14 cellular contexts compared by ENCODE assay signal in genomic region chr17:4179071-4179470, GRCh38. TPM values are rescaled to one million over a fixed set of nuclear protein-coding genes. Genes with fewer than 3 reads are reported as not detected.
DNase-seq lines count a peak whose midpoint lies in the region; ATAC-seq and TF ChIP-seq lines count a peak whose summit lies in the region.
"Had no signal": no experiment of that assay in that cellular context is flagged by ENCODE, and none has a peak within 500 bp of the region (broad histone marks: within the 10 kb centered on the region; RNA-seq: fewer than 3 reads in every experiment).

No MANE protein-coding gene starts in this region.

- no peaks in the 10 kb centered on the region for H3K27me3 Mint-ChIP-seq in activated naive CD4-positive, alpha-beta T cell treated with anti-CD3 and anti-CD28 coated beads, Interleukin-2, amount 50 U/mL, for 24 hours
- H3K27me3 Mint-ChIP-seq in activated naive CD4-positive, alpha-beta T cell treated with anti-CD3 and anti-CD28 coated beads, Interleukin-2, amount 10 ng/mL, durations not matched to agents 7 days and 5 days: no peaks in the 10 kb centered on the region
- H3K27me3 Mint-ChIP-seq: B cell; CD8-positive, alpha-beta memory T cell had no signal

- H3K4me1 ChIP-seq in spleen: peaks cover 0 to 56% (median 30%) of the 10 kb centered on the region in 6 donors

- no peaks in the 10 kb centered on the region for H3K27me3 ChIP-seq in spleen (replicated peaks in 1 of 7)
- H3K27me3 ChIP-seq: MG63 had no signal

- no peak for ATAC-seq in HG03135 (IDR thresholded peaks at IDR 0.05; ENCODE audit: unreplicated experiment)

- peaks cover 0 to 100% (median 94%) of the 10 kb centered on the region in 6 donors for H3K36me3 ChIP-seq in spleen

- H3K27ac ChIP-seq in spleen: peak overlapping the region in 5 of 8 donors; percentile 14 to 81 (median 71)
- H3K27ac ChIP-seq: PC-9 had no signal

- TF ChIP-seq CTCF in fibroblast of villous mesenchyme (IDR thresholded peaks at IDR 0.05; ENCODE audit: insufficient read depth, low read depth, low read length) (no peak), spleen (IDR thresholded peaks at IDR 0.05 in 8 of 11, conservative IDR thresholded peaks at IDR 0.05 in 3 of 11) (no peak)

- no peak for DNase-seq in activated naive CD4-positive, alpha-beta T cell treated with anti-CD3 and anti-CD28 coated beads, Interleukin-2, amount 10 ng/mL, durations not matched to agents 7 days and 5 days
- DNase-seq in ELR (ENCODE audit: low read depth) (peak; percentile 54), fibroblast of villous mesenchyme (ENCODE audit: low read depth) (peak; percentile 36), spleen (no peak), NCI-H146 (lab: John Stamatoyannopoulos, UW) (no peak)
- DNase-seq: CD8-positive, alpha-beta memory T cell; MG63; NCI-H1105 treated with DMSO at 0.1 percent for 48 hours; NCI-H187 treated with DMSO at 0.1 percent for 48 hours; NCI-H446; PC-9 had no signal

- intact Hi-C loops in spleen (cut with DNase I; ENCODE audit: low total_unique reads): no loop called here

- no peaks in the 10 kb centered on the region for H3K9me3 Mint-ChIP-seq in activated naive CD4-positive, alpha-beta T cell treated with anti-CD3 and anti-CD28 coated beads, Interleukin-2, amount 50 U/mL, for 24 hours
- H3K9me3 Mint-ChIP-seq in activated naive CD4-positive, alpha-beta T cell treated with anti-CD3 and anti-CD28 coated beads, Interleukin-2, amount 10 ng/mL, durations not matched to agents 7 days and 5 days: no peaks in the 10 kb centered on the region
- H3K9me3 Mint-ChIP-seq: CD8-positive, alpha-beta memory T cell had no signal

- TF ChIP-seq POLR2A in spleen (IDR thresholded peaks at IDR 0.05): no peak

- H3K4me3 ChIP-seq in fibroblast of villous mesenchyme (ENCODE audit: low read depth, low read length) (no peak overlapping the region), spleen (no peak overlapping the region)
- H3K4me3 ChIP-seq: MG63, PC-9 had no signal

- peaks cover 44% of the 10 kb centered on the region for H3K4me1 Mint-ChIP-seq in activated naive CD4-positive, alpha-beta T cell treated with anti-CD3 and anti-CD28 coated beads, Interleukin-2, amount 50 U/mL, for 24 hours
- H3K4me1 Mint-ChIP-seq in activated naive CD4-positive, alpha-beta T cell treated with anti-CD3 and anti-CD28 coated beads, Interleukin-2, amount 10 ng/mL, durations not matched to agents 7 days and 5 days: peaks cover 47% of the 10 kb centered on the region
- H3K4me1 Mint-ChIP-seq: B cell had no signal

- 61 to 80% (median 69%) methylated on average over 7 of the region's 7 CpGs for WGBS in spleen, 5 donors

- peak overlapping the region; percentile 17 for H3K27ac Mint-ChIP-seq in activated naive CD4-positive, alpha-beta T cell treated with anti-CD3 and anti-CD28 coated beads, Interleukin-2, amount 50 U/mL, for 24 hours
- no peak overlapping the region for H3K27ac Mint-ChIP-seq in activated naive CD4-positive, alpha-beta T cell treated with anti-CD3 and anti-CD28 coated beads, Interleukin-2, amount 10 ng/mL, durations not matched to agents 7 days and 5 days
- H3K27ac Mint-ChIP-seq: B cell had no signal

- H3K9me3 ChIP-seq in spleen: no peaks in the 10 kb centered on the region
- H3K9me3 ChIP-seq: MG63 had no signal

- no peak overlapping the region for H3K4me3 Mint-ChIP-seq in activated naive CD4-positive, alpha-beta T cell treated with anti-CD3 and anti-CD28 coated beads, Interleukin-2, amount 50 U/mL, for 24 hours
- H3K4me3 Mint-ChIP-seq in activated naive CD4-positive, alpha-beta T cell treated with anti-CD3 and anti-CD28 coated beads, Interleukin-2, amount 10 ng/mL, durations not matched to agents 7 days and 5 days: no peak overlapping the region
- H3K4me3 Mint-ChIP-seq: B cell; CD8-positive, alpha-beta memory T cell had no signal

- CTCF ChIA-PET in activated naive CD4-positive, alpha-beta T cell treated with anti-CD3 and anti-CD28 coated beads, Interleukin-2, amount 10 ng/mL, durations not matched to agents 7 days and 5 days (lab: Charles Lee): interaction anchor here (1.0 kb wide), 1 partner anchor 10 kb away, joined by 5 read pairs; no protein-coding TSS in a partner anchor

- peaks cover 17% of the 10 kb centered on the region for H3K36me3 Mint-ChIP-seq in activated naive CD4-positive, alpha-beta T cell treated with anti-CD3 and anti-CD28 coated beads, Interleukin-2, amount 50 U/mL, for 24 hours
- peaks cover 67% of the 10 kb centered on the region for H3K36me3 Mint-ChIP-seq in activated naive CD4-positive, alpha-beta T cell treated with anti-CD3 and anti-CD28 coated beads, Interleukin-2, amount 10 ng/mL, durations not matched to agents 7 days and 5 days

RNA-seq across cellular contexts. Expression of gene CYB5D2, which starts 36.1 kb away (rescaled TPM):
- total RNA-seq in fibroblast of villous mesenchyme: 19.4 and 19.6 TPM in 2 replicates
- total RNA-seq in spleen: 10 to 100 TPM in 6 of 7 donors, 1 to 10 TPM in 1; 7.5 to 24.7 (median 16.3) TPM
- polyA plus RNA-seq in spleen: 10 to 100 TPM in 2 of 3 donors, 1 to 10 TPM in 1; 9.7 to 14.7 (median 11.0) TPM

RNA-seq across cellular contexts. Expression of gene ZZEF1, which starts 36.2 kb away (rescaled TPM):
- total RNA-seq in fibroblast of villous mesenchyme (43.8 and 48.4 TPM in 2 replicates), spleen (100 to 1,000 TPM in 6 of 7 donors, 10 to 100 TPM in 1; 70.1 to 153 (median 111) TPM)
- 10 to 100 TPM in 1 of 3 donors, 1 to 10 TPM in 2; 5.3 to 12.7 (median 5.5) TPM for polyA plus RNA-seq in spleen

Comparison
In these comparisons a context has a peak if more than half of its experiments do, and no peak if none do; other contexts are left out.
1. DNase-seq: peak in ELR (single experiment) and fibroblast of villous mesenchyme (single experiment); none in activated naive CD4-positive, alpha-beta T cell treated with anti-CD3 and anti-CD28 coated beads, Interleukin-2, amount 10 ng/mL, durations not matched to agents 7 days and 5 days (single experiment), spleen (single experiment) and NCI-H146 (single experiment).